In genomic region chr15:68739390-68740075, GRCh38 we compare ENCODE assay signal across 16 cellular contexts.
DNase-seq lines count a peak whose midpoint lies in the region; ATAC-seq lines count a peak whose summit lies in the region.
"Had no signal": no experiment of that assay in that cellular context is flagged by ENCODE, and none has a peak within 500 bp of the region (broad histone marks: within the 10 kb centered on the region; RNA-seq: fewer than 3 reads in every experiment).

No MANE protein-coding gene starts in this region.

- DNase-seq in NCI-H226 (peak; percentile 22), dermis blood vessel endothelial cell (peak; percentile 61), islet precursor cell (peak; percentile 62), putamen (ENCODE audit: low spot score) (peak; percentile 59)
- no peak for DNase-seq in activated CD4-positive, alpha-beta T cell treated with anti-CD3 and anti-CD28 coated beads, Interleukin-2, amount 50 U/mL, for 4 hours
- DNase-seq in activated CD8-positive, alpha-beta memory T cell treated with anti-CD3 and anti-CD28 coated beads, Interleukin-2, amount 10 ng/mL, durations not matched to agents 7 days and 5 days: no peak
- DNase-seq: ACHN; CD4-positive, alpha-beta T cell; GF-D8; MG63; NCI-H1092 treated with DMSO at 0.1 percent for 48 hours; NCI-H1694 treated with DMSO at 0.1 percent for 48 hours; NCI-H446; PC-3 had no signal

- ATAC-seq in activated T-helper 17 cell treated with anti-CD3 and anti-CD28 coated beads, Interleukin-2, amount 50 U/mL, for 72 hours (replicated peaks): no peak
- no peak for ATAC-seq in activated CD8-positive, alpha-beta memory T cell treated with anti-CD3 and anti-CD28 coated beads, Interleukin-2, amount 10 ng/mL, durations not matched to agents 7 days and 5 days
- ATAC-seq: PC-3 had no signal

- CTCF ChIA-PET in activated CD8-positive, alpha-beta memory T cell treated with anti-CD3 and anti-CD28 coated beads, Interleukin-2, amount 10 ng/mL, durations not matched to agents 7 days and 5 days (lab: Charles Lee): no interaction called here

- no peak overlapping the region for H3K27ac Mint-ChIP-seq in activated T-helper 17 cell treated with anti-CD3 and anti-CD28 coated beads, Interleukin-2, amount 50 U/mL, for 72 hours
- H3K27ac Mint-ChIP-seq in activated CD8-positive, alpha-beta memory T cell treated with anti-CD3 and anti-CD28 coated beads, Interleukin-2, amount 10 ng/mL, durations not matched to agents 7 days and 5 days: no peak overlapping the region
- H3K27ac Mint-ChIP-seq: B cell; CD4-positive, alpha-beta T cell had no signal

- H3K4me3 Mint-ChIP-seq in activated T-helper 17 cell treated with anti-CD3 and anti-CD28 coated beads, Interleukin-2, amount 50 U/mL, for 72 hours: no peak overlapping the region
- H3K4me3 Mint-ChIP-seq in activated CD8-positive, alpha-beta memory T cell treated with anti-CD3 and anti-CD28 coated beads, Interleukin-2, amount 10 ng/mL, durations not matched to agents 7 days and 5 days: no peak overlapping the region
- H3K4me3 Mint-ChIP-seq: B cell; CD4-positive, alpha-beta T cell had no signal

- H3K36me3 Mint-ChIP-seq in activated T-helper 17 cell treated with anti-CD3 and anti-CD28 coated beads, Interleukin-2, amount 50 U/mL, for 72 hours (ENCODE audit: low read depth): no peaks in the 10 kb centered on the region
- no peaks in the 10 kb centered on the region for H3K36me3 Mint-ChIP-seq in activated CD8-positive, alpha-beta memory T cell treated with anti-CD3 and anti-CD28 coated beads, Interleukin-2, amount 10 ng/mL, durations not matched to agents 7 days and 5 days

- H3K4me1 Mint-ChIP-seq in activated T-helper 17 cell treated with anti-CD3 and anti-CD28 coated beads, Interleukin-2, amount 50 U/mL, for 72 hours: no peaks in the 10 kb centered on the region
- no peaks in the 10 kb centered on the region for H3K4me1 Mint-ChIP-seq in activated CD8-positive, alpha-beta memory T cell treated with anti-CD3 and anti-CD28 coated beads, Interleukin-2, amount 10 ng/mL, durations not matched to agents 7 days and 5 days

- H3K27me3 Mint-ChIP-seq in activated T-helper 17 cell treated with anti-CD3 and anti-CD28 coated beads, Interleukin-2, amount 50 U/mL, for 72 hours: peaks cover 3% of the 10 kb centered on the region
- peaks cover 5% of the 10 kb centered on the region for H3K27me3 Mint-ChIP-seq in activated CD8-positive, alpha-beta memory T cell treated with anti-CD3 and anti-CD28 coated beads, Interleukin-2, amount 10 ng/mL, durations not matched to agents 7 days and 5 days

- no peaks in the 10 kb centered on the region for H3K9me3 Mint-ChIP-seq in activated T-helper 17 cell treated with anti-CD3 and anti-CD28 coated beads, Interleukin-2, amount 50 U/mL, for 72 hours
- no peaks in the 10 kb centered on the region for H3K9me3 Mint-ChIP-seq in activated CD8-positive, alpha-beta memory T cell treated with anti-CD3 and anti-CD28 coated beads, Interleukin-2, amount 10 ng/mL, durations not matched to agents 7 days and 5 days (ENCODE audit: low read depth)
- H3K9me3 Mint-ChIP-seq: CD4-positive, alpha-beta T cell had no signal

Comparison
In these comparisons a context has a peak if more than half of its experiments do, and no peak if none do; other contexts are left out.
1. DNase-seq: peak in NCI-H226 (single experiment), dermis blood vessel endothelial cell (single experiment), islet precursor cell (single experiment) and putamen (single experiment); none in activated CD4-positive, alpha-beta T cell treated with anti-CD3 and anti-CD28 coated beads, Interleukin-2, amount 50 U/mL, for 4 hours (0 of 2) and activated CD8-positive, alpha-beta memory T cell treated with anti-CD3 and anti-CD28 coated beads, Interleukin-2, amount 10 ng/mL, durations not matched to agents 7 days and 5 days (single experiment).